In the genomic region with DNA sequence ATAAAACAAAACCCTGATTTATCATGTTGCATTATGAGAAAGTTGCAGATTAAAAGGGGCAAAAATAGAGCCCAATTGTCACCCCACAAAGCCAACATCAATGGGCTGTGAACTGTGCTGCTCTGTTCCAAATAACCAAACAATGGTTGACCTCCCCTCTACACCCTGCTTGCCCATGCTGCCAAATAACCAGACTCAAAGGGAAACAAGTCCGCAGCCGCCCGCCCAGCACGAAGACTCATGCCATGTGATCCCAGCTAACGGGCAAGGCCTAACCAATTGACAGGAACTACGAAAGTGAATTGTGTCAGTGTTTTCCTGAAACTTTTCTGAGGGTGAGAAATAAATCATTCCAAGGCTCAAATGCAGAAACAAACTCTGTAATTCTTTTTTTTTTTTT, we compare ENCODE assay signal across 18 cellular contexts.
"Had no signal": no experiment of that assay in that cellular context is flagged by ENCODE, and none has a peak within 500 bp of the region (broad histone marks: within the 10 kb centered on the region; RNA-seq: fewer than 3 reads in every experiment).

No MANE protein-coding gene starts in this region.

- H3K79me2 ChIP-seq: hepatocyte had no signal

- H2AFZ ChIP-seq: hepatocyte had no signal

- DNase-seq: activated CD4-positive, alpha-beta T cell treated with anti-CD3 and anti-CD28 coated beads for 1 hour; activated T-cell treated with anti-CD3 and anti-CD28 coated beads, Interleukin-2, amount 50 U/mL, for 1 hour; dermis blood vessel endothelial cell; gastrocnemius medialis; kidney; left ventricle myocardium superior; right lobe of liver; stimulated activated naive CD8-positive, alpha-beta T cell treated with anti-CD3 and anti-CD28 coated beads, Interleukin-15, Interleukin-2, amounts not matched to agents 100 U/mL and 50 U/mL, for 24 hours; transverse colon had no signal

- H3K9me3 ChIP-seq: adrenal gland, gastrocnemius medialis, prostate gland, right lobe of liver, transverse colon had no signal

- FAIRE-seq: kidney had no signal

- H3K4me2 ChIP-seq: hepatocyte, smooth muscle cell had no signal

- H3K4me1 ChIP-seq: prostate gland had no signal

- H3K27ac Mint-ChIP-seq: natural killer cell treated with Interleukin-12 subunit alpha and Interleukin-12 subunit beta and Interleukin-15 and Interleukin-18, amount 100 ng/mL, for 72 hours; T-helper 1 cell treated with Interleukin-12 subunit alpha and Interleukin-12 subunit beta and Interleukin-4 antibody, amounts not matched to agents 30 μg/mL and 1 μg/mL, for 36 hours had no signal

- H3K4me3 ChIP-seq: adrenal gland, gastrocnemius medialis, hepatocyte, prostate gland, right lobe of liver, smooth muscle cell, transverse colon had no signal

- H3K27me3 ChIP-seq: adrenal gland, brain microvascular endothelial cell, gastrocnemius medialis, hepatocyte, right lobe of liver, transverse colon had no signal

- ATAC-seq: gastrocnemius medialis; left ventricle myocardium superior; natural killer cell treated with Interleukin-12 subunit alpha and Interleukin-12 subunit beta and Interleukin-15 and Interleukin-18, amount 100 ng/mL, for 72 hours; stimulated activated naive CD8-positive, alpha-beta T cell treated with anti-CD3 and anti-CD28 coated beads, Interleukin-15, Interleukin-2, amounts not matched to agents 100 U/mL and 50 U/mL, for 24 hours had no signal

- H3K27ac ChIP-seq: brain microvascular endothelial cell, gastrocnemius medialis, hepatocyte, prostate gland, transverse colon, VCaP had no signal

- H3K9me3 Mint-ChIP-seq: activated naive CD4-positive, alpha-beta T cell treated with anti-CD3 and anti-CD28 coated beads for 36 hours; natural killer cell treated with Interleukin-12 subunit alpha and Interleukin-12 subunit beta and Interleukin-15 and Interleukin-18, amount 100 ng/mL, for 72 hours had no signal

- H3K36me3 ChIP-seq: adrenal gland, gastrocnemius medialis, prostate gland, right lobe of liver, transverse colon had no signal

- H3K4me3 Mint-ChIP-seq: activated naive CD4-positive, alpha-beta T cell treated with anti-CD3 and anti-CD28 coated beads for 36 hours; natural killer cell treated with Interleukin-12 subunit alpha and Interleukin-12 subunit beta and Interleukin-15 and Interleukin-18, amount 100 ng/mL, for 72 hours; T-helper 1 cell treated with Interleukin-12 subunit alpha and Interleukin-12 subunit beta and Interleukin-4 antibody, amounts not matched to agents 30 μg/mL and 1 μg/mL, for 36 hours had no signal

- H3K27me3 Mint-ChIP-seq: natural killer cell treated with Interleukin-12 subunit alpha and Interleukin-12 subunit beta and Interleukin-15 and Interleukin-18, amount 100 ng/mL, for 72 hours had no signal
